Comparison of ENCODE assay signal across 7 cellular contexts in the genomic region with DNA sequence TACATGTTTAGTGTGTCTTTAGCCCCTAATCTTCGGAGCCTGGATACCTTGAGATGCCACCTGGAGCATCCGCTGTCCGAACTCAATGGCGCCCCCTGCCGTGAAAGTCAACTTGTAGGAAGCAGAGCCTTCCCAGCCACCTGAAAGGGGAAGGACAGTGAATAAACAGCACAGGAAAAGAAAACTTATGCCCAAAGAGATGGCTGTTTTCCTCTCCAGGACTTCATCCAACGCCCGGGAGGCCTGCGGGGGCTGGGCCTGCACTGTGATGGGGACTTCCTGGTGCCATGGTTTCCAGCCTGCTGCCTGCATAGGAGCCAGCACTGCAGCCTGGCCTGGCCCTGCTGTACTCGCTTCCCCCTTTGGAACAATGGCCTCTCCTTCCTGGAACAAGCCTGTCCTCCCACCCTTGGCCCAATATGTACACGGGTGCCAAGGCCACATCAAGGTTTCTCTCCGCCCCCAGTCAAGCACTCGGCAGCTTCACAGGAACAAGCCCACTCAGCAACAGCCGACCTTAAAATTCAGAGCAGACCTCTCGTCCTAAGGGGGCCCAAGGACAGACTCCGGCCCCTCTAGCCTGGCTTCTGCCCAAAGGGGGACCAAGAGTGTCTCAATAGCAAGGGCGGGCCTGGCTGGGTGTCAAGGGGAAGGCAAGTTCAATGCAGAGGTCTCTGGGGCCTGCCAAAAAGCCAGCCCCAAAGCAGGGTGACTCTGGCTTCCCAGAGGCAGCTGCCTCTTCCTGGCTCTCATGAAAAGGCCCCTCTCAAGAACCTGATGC. TPM values are rescaled to one million over a fixed set of nuclear protein-coding genes. Genes with fewer than 3 reads are reported as not detected.
A peak's percentile ranks its signal among the peaks of the same experiment; 100 is the strongest.
DNase-seq lines count a peak whose midpoint lies in the region; ATAC-seq, FAIRE-seq and TF ChIP-seq lines count a peak whose summit lies in the region.

No MANE protein-coding gene starts in this region.

- POLR2A ChIA-PET in activated CD4-positive, alpha-beta memory T cell treated with anti-CD3 and anti-CD28 coated beads for 36 hours (lab: Charles Lee) = interaction anchor here (0.9 to 1.0 kb wide), 2 partner anchors 62 to 73 kb away, joined by 4 read pairs; no protein-coding TSS in a partner anchor

- CTCF ChIA-PET in activated CD4-positive, alpha-beta memory T cell treated with anti-CD3 and anti-CD28 coated beads for 36 hours (lab: Charles Lee) = interaction anchor here (0.6 to 5.2 kb wide), 25 partner anchors 9 to 680 kb away, joined by 3 to 32 read pairs (median 6); a partner anchor contains a TSS

- TF ChIP-seq POLR2A in GM12892 (IDR thresholded peaks at IDR 0.05; ENCODE audit: low read depth, low read length) = no peak

- H3K27me3 Mint-ChIP-seq in activated CD4-positive, alpha-beta memory T cell treated with anti-CD3 and anti-CD28 coated beads for 36 hours = no peaks in the 10 kb centered on the region
- no peaks in the 10 kb centered on the region for H3K27me3 Mint-ChIP-seq in stimulated activated naive B cell treated with anti-CD40 and anti-IgM and Interleukin-4, amounts not matched to agents 10 μg/mL and 1 μg/mL and 100 μg/mL, for 72 hours

- peaks cover 33 to 58% of the 10 kb centered on the region in 2 donors for H3K36me3 ChIP-seq in muscle layer of duodenum (ENCODE audit: control insufficient read depth in 1 of 2, insufficient read depth in 2 of 2, low read length in 2 of 2)

- peaks cover 13 to 56% of the 10 kb centered on the region in 2 donors for H3K4me1 ChIP-seq in muscle layer of duodenum (ENCODE audit: control insufficient read depth in 1 of 2, insufficient read depth in 2 of 2, low read length in 2 of 2)

- H3K4me3 Mint-ChIP-seq in activated CD4-positive, alpha-beta memory T cell treated with anti-CD3 and anti-CD28 coated beads for 36 hours = no peak overlapping the region
- H3K4me3 Mint-ChIP-seq in stimulated activated naive B cell treated with anti-CD40 and anti-IgM and Interleukin-4, amounts not matched to agents 10 μg/mL and 1 μg/mL and 100 μg/mL, for 72 hours = no peak overlapping the region

- peaks cover 23% of the 10 kb centered on the region for H3K36me3 Mint-ChIP-seq in activated CD4-positive, alpha-beta memory T cell treated with anti-CD3 and anti-CD28 coated beads for 36 hours
- H3K36me3 Mint-ChIP-seq in stimulated activated naive B cell treated with anti-CD40 and anti-IgM and Interleukin-4, amounts not matched to agents 10 μg/mL and 1 μg/mL and 100 μg/mL, for 72 hours = peaks cover 36 to 48% of the 10 kb centered on the region in 2 donors

- H3K9me3 ChIP-seq in muscle layer of duodenum (ENCODE audit: control insufficient read depth in 1 of 2, low read length in 2 of 2) = no peaks in the 10 kb centered on the region

- peaks cover 22% of the 10 kb centered on the region for H3K4me1 Mint-ChIP-seq in activated CD4-positive, alpha-beta memory T cell treated with anti-CD3 and anti-CD28 coated beads for 36 hours (ENCODE audit: low read depth)
- peaks cover 26 to 55% of the 10 kb centered on the region in 2 donors for H3K4me1 Mint-ChIP-seq in stimulated activated naive B cell treated with anti-CD40 and anti-IgM and Interleukin-4, amounts not matched to agents 10 μg/mL and 1 μg/mL and 100 μg/mL, for 72 hours

- DNase-seq in GM12892 (ENCODE audit: insufficient read length) (no peak), NCI-H446 treated with DMSO at 0.1 percent for 48 hours (lab: John Stamatoyannopoulos, UW) (peak; percentile 43)
- peak; percentile 88 for DNase-seq in activated CD4-positive, alpha-beta memory T cell treated with anti-CD3 and anti-CD28 coated beads for 36 hours
- DNase-seq in effector CD8-positive, alpha-beta T cell (lab: John Stamatoyannopoulos, UW) = peak; percentile 76
- no peak for DNase-seq in stimulated activated naive B cell treated with anti-CD40 and anti-IgM and Interleukin-4, amounts not matched to agents 10 μg/mL and 1 μg/mL and 100 μg/mL, for 72 hours

- FAIRE-seq in GM12892 (lab: Jason Lieb, UNC) = peak; percentile 67

- H3K9me3 Mint-ChIP-seq in activated CD4-positive, alpha-beta memory T cell treated with anti-CD3 and anti-CD28 coated beads for 36 hours = no peaks in the 10 kb centered on the region
- H3K9me3 Mint-ChIP-seq in stimulated activated naive B cell treated with anti-CD40 and anti-IgM and Interleukin-4, amounts not matched to agents 10 μg/mL and 1 μg/mL and 100 μg/mL, for 72 hours = no peaks in the 10 kb centered on the region

- no peak overlapping the region for H3K4me3 ChIP-seq in muscle layer of duodenum (ENCODE audit: low read depth in 1 of 2, low read length in 2 of 2)

- intact Hi-C loops in activated CD4-positive, alpha-beta memory T cell treated with anti-CD3 and anti-CD28 coated beads for 36 hours (cut with micrococcal nuclease) = no loop called here

- H3K27ac ChIP-seq in muscle layer of duodenum (ENCODE audit: low read length) = peak overlapping the region; percentile 31

- H3K27ac Mint-ChIP-seq in activated CD4-positive, alpha-beta memory T cell treated with anti-CD3 and anti-CD28 coated beads for 36 hours = peak overlapping the region; percentile 36
- peak overlapping the region; percentile 83 for H3K27ac Mint-ChIP-seq in stimulated activated naive B cell treated with anti-CD40 and anti-IgM and Interleukin-4, amounts not matched to agents 10 μg/mL and 1 μg/mL and 100 μg/mL, for 72 hours

- H3K27me3 ChIP-seq in muscle layer of duodenum (ENCODE audit: low read depth, low read length) = no peaks in the 10 kb centered on the region

- ATAC-seq in stimulated activated naive B cell treated with anti-CD40 and anti-IgM and Interleukin-4, amounts not matched to agents 10 μg/mL and 1 μg/mL and 100 μg/mL, for 72 hours (replicated peaks) = no peak
- ATAC-seq in HG03520 (IDR thresholded peaks at IDR 0.05; ENCODE audit: unreplicated experiment) = no peak

RNA-seq across cellular contexts. Expression of a gene that starts 4.5 kb away (rescaled TPM):
- polyA plus RNA-seq in GM12892 (2012; ENCODE audit: missing spikeins) = 18.6 TPM
- total RNA-seq in activated CD4-positive, alpha-beta memory T cell treated with anti-CD3 and anti-CD28 coated beads for 36 hours = 100 to 1,000 TPM; 135 to 139 TPM

RNA-seq across cellular contexts. Expression of a gene that starts 6.4 kb away (rescaled TPM):
- 51.0 TPM for polyA plus RNA-seq in GM12892 (2012; ENCODE audit: missing spikeins)
- total RNA-seq in activated CD4-positive, alpha-beta memory T cell treated with anti-CD3 and anti-CD28 coated beads for 36 hours = 10 to 100 TPM; 79.1 to 80.6 TPM

RNA-seq across cellular contexts. Expression of a gene that starts 29.7 kb away (rescaled TPM):
- polyA plus RNA-seq in GM12892 (2012; ENCODE audit: missing spikeins) = 1.3 TPM
- total RNA-seq in activated CD4-positive, alpha-beta memory T cell treated with anti-CD3 and anti-CD28 coated beads for 36 hours = 10 to 100 TPM; 18.5 to 19.5 TPM

RNA-seq across cellular contexts. Expression of a gene that starts 48.0 kb away (rescaled TPM):
- polyA plus RNA-seq in GM12892 (2012; ENCODE audit: missing spikeins) = 7.7 TPM
- total RNA-seq in activated CD4-positive, alpha-beta memory T cell treated with anti-CD3 and anti-CD28 coated beads for 36 hours = 10 to 100 TPM; 27.5 to 28.2 TPM

RNA-seq across cellular contexts. Expression of a gene that starts 56.0 kb away (rescaled TPM):
- 37.0 TPM for polyA plus RNA-seq in GM12892 (2012; ENCODE audit: missing spikeins)
- 100 to 1,000 TPM; 108 TPM for total RNA-seq in activated CD4-positive, alpha-beta memory T cell treated with anti-CD3 and anti-CD28 coated beads for 36 hours

Comparison
In these comparisons a context has a peak if more than half of its experiments do, and no peak if none do; other contexts are left out.
1. DNase-seq: peak in NCI-H446 treated with DMSO at 0.1 percent for 48 hours (single experiment), activated CD4-positive, alpha-beta memory T cell treated with anti-CD3 and anti-CD28 coated beads for 36 hours (single experiment) and effector CD8-positive, alpha-beta T cell (single experiment); none in GM12892 (single experiment) and stimulated activated naive B cell treated with anti-CD40 and anti-IgM and Interleukin-4, amounts not matched to agents 10 μg/mL and 1 μg/mL and 100 μg/mL, for 72 hours (single experiment).